ENCODE assay signal across 22 cellular contexts in genomic region chr2:170368370-170368769, GRCh38.
DNase-seq lines count a peak whose midpoint lies in the region; ATAC-seq, FAIRE-seq and TF ChIP-seq lines count a peak whose summit lies in the region.
"Had no signal": no experiment of that assay in that cellular context is flagged by ENCODE, and none has a peak within 500 bp of the region (broad histone marks: within the 10 kb centered on the region; RNA-seq: fewer than 3 reads in every experiment).

No MANE protein-coding gene starts in this region.

- H3K4me2 ChIP-seq in HepG2 (ENCODE audit: low read depth, low read length) (no peak overlapping the region), OCI-LY3 (ENCODE audit: low read length) (peak overlapping the region; percentile 57)

- no peaks in the 10 kb centered on the region for H3K79me2 ChIP-seq in HepG2 (ENCODE audit: insufficient read depth, low read length)
- H3K79me2 ChIP-seq in OCI-LY3 (ENCODE audit: low read length) = no peaks in the 10 kb centered on the region

- ATAC-seq in HepG2 (no peak), right lobe of liver (no peak), GM18520 (IDR thresholded peaks at IDR 0.05; ENCODE audit: unreplicated experiment) (no peak)
- ATAC-seq in activated CD8-positive, alpha-beta T cell treated with anti-CD3 and anti-CD28 coated beads, Interleukin-2, amount 10 ng/mL, durations not matched to agents 7 days and 5 days = no peak
- ATAC-seq in stimulated activated naive CD8-positive, alpha-beta T cell treated with anti-CD3 and anti-CD28 coated beads, Interleukin-15, amount 100 ng/mL, for 72 hours = peak; percentile 70
- ATAC-seq: CD8-positive, alpha-beta T cell; left lobe of liver; naive thymus-derived CD8-positive, alpha-beta T cell had no signal

- H3K4me1 Mint-ChIP-seq in activated CD8-positive, alpha-beta T cell treated with anti-CD3 and anti-CD28 coated beads, Interleukin-2, amount 10 ng/mL, durations not matched to agents 7 days and 5 days (ENCODE audit: low read depth) = peaks cover 55% of the 10 kb centered on the region
- H3K4me1 Mint-ChIP-seq in stimulated activated naive CD8-positive, alpha-beta T cell treated with anti-CD3 and anti-CD28 coated beads, Interleukin-15, amount 100 ng/mL, for 72 hours = peaks cover 41% of the 10 kb centered on the region

- POLR2A ChIA-PET in HepG2 (lab: Yijun Ruan, JAX) = no interaction called here
- POLR2A ChIA-PET in activated CD8-positive, alpha-beta T cell treated with anti-CD3 and anti-CD28 coated beads, Interleukin-2, amount 10 ng/mL, durations not matched to agents 7 days and 5 days (lab: Charles Lee) = no interaction called here

- H4K20me1 ChIP-seq in HepG2 (ENCODE audit: insufficient read depth, low read length) (no peaks in the 10 kb centered on the region), OCI-LY3 (ENCODE audit: insufficient read depth, low read length) (0 out of 2 replicates have a peak, but pooled peaks cover 4% of the 10 kb centered on the region)

- intact Hi-C loops in HepG2 (cut with micrococcal nuclease; ENCODE audit: unreplicated experiment) (no loop called here), right lobe of liver (cut with DNase I) (no loop called here)

- no peaks in the 10 kb centered on the region for H3K36me3 Mint-ChIP-seq in activated CD8-positive, alpha-beta T cell treated with anti-CD3 and anti-CD28 coated beads, Interleukin-2, amount 10 ng/mL, durations not matched to agents 7 days and 5 days (ENCODE audit: low read depth)
- H3K36me3 Mint-ChIP-seq: CD8-positive, alpha-beta T cell; naive thymus-derived CD8-positive, alpha-beta T cell; type B pancreatic cell had no signal

- TF ChIP-seq CTCF in HepG2 (CRISPR knock-in tag; IDR thresholded peaks at IDR 0.05) = no peak
- TF ChIP-seq CTCF in right lobe of liver (IDR thresholded peaks at IDR 0.05) = no peak
- no peak for TF ChIP-seq CTCF in OCI-LY3 (IDR thresholded peaks at IDR 0.05; ENCODE audit: low read depth, low read length)

- H3K36me3 ChIP-seq in HepG2 (replicated peaks in 1 of 2; ENCODE audit: control insufficient read depth in 1 of 2, insufficient read depth in 2 of 2, low read length in 2 of 2) = no peaks in the 10 kb centered on the region
- no peaks in the 10 kb centered on the region for H3K36me3 ChIP-seq in right lobe of liver
- no peaks in the 10 kb centered on the region for H3K36me3 ChIP-seq in OCI-LY3 (replicated peaks; ENCODE audit: low read depth, low read length)

- no peak for TF ChIP-seq EP300 in HepG2 (IDR thresholded peaks at IDR 0.05; ENCODE audit: low read depth in 2 of 2, low read length in 2 of 2)
- TF ChIP-seq EP300 in HepG2 (CRISPR knock-in tag; IDR thresholded peaks at IDR 0.05; ENCODE audit: borderline replicate concordance) = no peak

- H3K4me3 ChIP-seq in HepG2 (replicated peaks in 1 of 3; ENCODE audit: insufficient read depth in 1 of 3, low read depth in 2 of 3, low read length in 3 of 3) = no peak overlapping the region
- H3K4me3 ChIP-seq in right lobe of liver = no peak overlapping the region
- peak overlapping the region; percentile 41 for H3K4me3 ChIP-seq in OCI-LY3 (ENCODE audit: low read length)

- no peak for DNase-seq in HepG2 (ENCODE audit: low spot score)
- DNase-seq in right lobe of liver = no peak
- DNase-seq in activated CD8-positive, alpha-beta T cell treated with anti-CD3 and anti-CD28 coated beads, Interleukin-2, amount 10 ng/mL, durations not matched to agents 7 days and 5 days = no peak
- no peak for DNase-seq in stimulated activated naive CD8-positive, alpha-beta T cell treated with anti-CD3 and anti-CD28 coated beads, Interleukin-15, amount 100 ng/mL, for 72 hours
- no peak for DNase-seq in SHP77 (lab: John Stamatoyannopoulos, UW)
- DNase-seq in stimulated activated CD4-positive, alpha-beta T cell treated with anti-CD3 and anti-CD28 coated beads, Interleukin-2, amount 100 ng/mL, for 24 hours = no peak
- DNase-seq: activated CD4-positive, alpha-beta T cell treated with anti-CD3 and anti-CD28 coated beads, Interleukin-2, amount 50 U/mL, for 48 hours; activated effector memory CD4-positive, alpha-beta T cell treated with Interleukin-2 at 50 U/mL for 16 hours; caudate nucleus; CD8-positive, alpha-beta T cell; GOT3; head of caudate nucleus; MM.1S; naive thymus-derived CD8-positive, alpha-beta T cell; NCI-H1694; NCI-H774 had no signal

- TF ChIP-seq POLR2A in HepG2 (IDR thresholded peaks at IDR 0.05; ENCODE audit: insufficient read depth in 1 of 2, low read depth in 2 of 2, low read length in 2 of 2) = no peak
- no peak for TF ChIP-seq POLR2A in right lobe of liver (IDR thresholded peaks at IDR 0.05)

- H3K4me3 Mint-ChIP-seq in activated CD8-positive, alpha-beta T cell treated with anti-CD3 and anti-CD28 coated beads, Interleukin-2, amount 10 ng/mL, durations not matched to agents 7 days and 5 days = peak overlapping the region; percentile 58
- H3K4me3 Mint-ChIP-seq in stimulated activated naive CD8-positive, alpha-beta T cell treated with anti-CD3 and anti-CD28 coated beads, Interleukin-15, amount 100 ng/mL, for 72 hours = peak overlapping the region; percentile 38 to 62
- H3K4me3 Mint-ChIP-seq: CD8-positive, alpha-beta T cell; naive thymus-derived CD8-positive, alpha-beta T cell; type B pancreatic cell had no signal

- H2AFZ ChIP-seq in HepG2 (ENCODE audit: low read length) (no peak overlapping the region), OCI-LY3 (ENCODE audit: low read depth, low read length) (no peak overlapping the region)

- peak overlapping the region; percentile 2 for H3K27ac Mint-ChIP-seq in activated CD8-positive, alpha-beta T cell treated with anti-CD3 and anti-CD28 coated beads, Interleukin-2, amount 10 ng/mL, durations not matched to agents 7 days and 5 days
- no peak overlapping the region for H3K27ac Mint-ChIP-seq in stimulated activated naive CD8-positive, alpha-beta T cell treated with anti-CD3 and anti-CD28 coated beads, Interleukin-15, amount 100 ng/mL, for 72 hours
- H3K27ac Mint-ChIP-seq: CD8-positive, alpha-beta T cell; progenitor cell of endocrine pancreas; type B pancreatic cell had no signal

- H3K9ac ChIP-seq in HepG2 (ENCODE audit: insufficient read depth, low read depth, low read length) = no peak overlapping the region
- no peak overlapping the region for H3K9ac ChIP-seq in OCI-LY3 (ENCODE audit: low read length)

- CTCF ChIA-PET in HepG2 (lab: Yijun Ruan, JAX; ENCODE audit: low intra/inter-chr PET ratio, low total read pairs) = interaction anchor here (3.1 kb wide), 1 partner anchor 448 kb away, joined by 29 read pairs; the partner anchor contains the start of gene GAD1
- CTCF ChIA-PET in activated CD8-positive, alpha-beta T cell treated with anti-CD3 and anti-CD28 coated beads, Interleukin-2, amount 10 ng/mL, durations not matched to agents 7 days and 5 days (lab: Charles Lee) = interaction anchor here (1.2 to 3.5 kb wide), 8 partner anchors 32 to 505 kb away, joined by 3 to 66 read pairs (median 6); partner anchors contain the start of gene GAD1

- in situ Hi-C loops in HepG2 (cut with HindIII; ENCODE audit: extremely low pct_ligation_motif_present, low pct_unique_long_range_greater_than_20kb) = loop anchor here (10.0 to 25.0 kb wide), 2 partner anchors 134 to 906 kb away; no protein-coding TSS in a partner anchor

- no peaks in the 10 kb centered on the region for H3K4me1 ChIP-seq in HepG2 (ENCODE audit: insufficient read depth, low read length)
- no peaks in the 10 kb centered on the region for H3K4me1 ChIP-seq in right lobe of liver
- peaks cover 14% of the 10 kb centered on the region for H3K4me1 ChIP-seq in OCI-LY3 (ENCODE audit: low read length)

- BruUV-seq in HepG2 (replicated peaks; lab: Mats Ljungman, UMichigan) = no TSS peak

- H3K27me3 Mint-ChIP-seq in activated CD8-positive, alpha-beta T cell treated with anti-CD3 and anti-CD28 coated beads, Interleukin-2, amount 10 ng/mL, durations not matched to agents 7 days and 5 days (ENCODE audit: low read depth) = peaks cover 16% of the 10 kb centered on the region
- H3K27me3 Mint-ChIP-seq in stimulated activated naive CD8-positive, alpha-beta T cell treated with anti-CD3 and anti-CD28 coated beads, Interleukin-15, amount 100 ng/mL, for 72 hours = peaks cover 42% of the 10 kb centered on the region

- H3K27ac ChIP-seq in HepG2 (ENCODE audit: extremely low read length, insufficient read depth, low read length) (no peak overlapping the region), right lobe of liver (no peak overlapping the region), OCI-LY3 (ENCODE audit: low read length) (no peak overlapping the region)

- no peaks in the 10 kb centered on the region for H3K9me3 ChIP-seq in HepG2 (ENCODE audit: low read length)
- no peaks in the 10 kb centered on the region for H3K9me3 ChIP-seq in right lobe of liver
- no peaks in the 10 kb centered on the region for H3K9me3 ChIP-seq in OCI-LY3 (ENCODE audit: insufficient read depth, low read length)

- no peaks in the 10 kb centered on the region for H3K9me3 Mint-ChIP-seq in activated CD8-positive, alpha-beta T cell treated with anti-CD3 and anti-CD28 coated beads, Interleukin-2, amount 10 ng/mL, durations not matched to agents 7 days and 5 days (ENCODE audit: insufficient read depth)
- H3K9me3 Mint-ChIP-seq in stimulated activated naive CD8-positive, alpha-beta T cell treated with anti-CD3 and anti-CD28 coated beads, Interleukin-15, amount 100 ng/mL, for 72 hours = no peaks in the 10 kb centered on the region
- H3K9me3 Mint-ChIP-seq: CD8-positive, alpha-beta T cell; naive thymus-derived CD8-positive, alpha-beta T cell; type B pancreatic cell had no signal

- no peak for FAIRE-seq in HepG2 (lab: Jason Lieb, UNC)
- FAIRE-seq: endothelial cell of umbilical vein had no signal

- H3K27me3 ChIP-seq in HepG2 (ENCODE audit: control insufficient read depth in 1 of 2, insufficient read depth in 2 of 2, low read length in 2 of 2) (peaks cover under 1 to 50% of the 10 kb centered on the region in 2 experiments; a peak in 4 of 5 replicates), right lobe of liver (peaks cover 0 to 25% of the 10 kb centered on the region in 2 donors), OCI-LY3 (ENCODE audit: low read depth, low read length) (peaks cover 84% of the 10 kb centered on the region)

- no peak for TF ChIP-seq RAD21 in HepG2 (CRISPR knock-in tag; IDR thresholded peaks at IDR 0.05)

- WGBS in HepG2 (ENCODE audit: low lambda C conversion rate) = 2% methylated on average over 5 of the region's 5 CpGs
- 46% methylated on average over 5 of the region's 5 CpGs for WGBS in right lobe of liver (ENCODE audit: insufficient coverage, low coverage, low lambda C conversion rate, missing lambda C conversion rate)

TF ChIP-seq in HepG2, 621 proteins besides CTCF, POLR2A, EP300 and RAD21:
- TF ChIP-seq ZNF605 (CRISPR knock-in tag; IDR thresholded peaks at IDR 0.05) (no peak), CBX2 (IDR thresholded peaks at IDR 0.05; ENCODE audit: low read depth, low read length) (0 out of 2 replicates have a peak, but pooled peaks have one; percentile 64), CBX2 (CRISPR knock-in tag; IDR thresholded peaks at IDR 0.05; ENCODE audit: low read depth) (no peak), TBL1XR1 (IDR thresholded peaks at IDR 0.05; ENCODE audit: borderline replicate concordance, low read length, partially characterized antibody) (no peak), ZNF839 (CRISPR knock-in tag; IDR thresholded peaks at IDR 0.05; ENCODE audit: borderline replicate concordance) (no peak)
